Comparison of ENCODE assay signal across 9 cellular contexts in genomic region chr11:116929393-116930090, GRCh38.
A peak's percentile ranks its signal among the peaks of the same experiment; 100 is the strongest.
DNase-seq lines count a peak whose midpoint lies in the region; ATAC-seq, FAIRE-seq and TF ChIP-seq lines count a peak whose summit lies in the region.
"Had no signal": no experiment of that assay in that cellular context is flagged by ENCODE, and none has a peak within 500 bp of the region (broad histone marks: within the 10 kb centered on the region; RNA-seq: fewer than 3 reads in every experiment).

No MANE protein-coding gene starts in this region.

- peak overlapping the region; percentile 36 to 76 (median 65) for H3K27ac ChIP-seq in gastroesophageal sphincter
- H3K27ac ChIP-seq in endodermal cell (ENCODE audit: low read depth, low read length) = no peak overlapping the region

- WGBS in gastroesophageal sphincter (ENCODE audit: low coverage in 1 of 2), 2 donors = 15 to 16% methylated on average over 6 of the region's 6 CpGs
- 90 to 95% methylated on average over 3 to 6 of the region's 6 CpGs for WGBS in endodermal cell (ENCODE audit: insufficient coverage in 1 of 2, insufficient read length in 1 of 2), 2 experiments

- H3K9ac ChIP-seq in skeletal muscle satellite cell (ENCODE audit: low read depth, low read length) = no peak overlapping the region
- no peak overlapping the region for H3K9ac ChIP-seq in endodermal cell (ENCODE audit: extremely low read depth, low read length, poor library complexity, severe bottlenecking)

- ATAC-seq in gastroesophageal sphincter = no peak
- ATAC-seq in activated CD4-positive, CD25-positive, alpha-beta regulatory T cell treated with anti-CD3 and anti-CD28 coated beads, Interleukin-2, amount 50 U/mL, for 24 hours = no peak
- ATAC-seq in GM19455 (IDR thresholded peaks at IDR 0.05; ENCODE audit: unreplicated experiment) = no peak

- intact Hi-C loops in activated CD4-positive, alpha-beta memory T cell treated with anti-CD3 and anti-CD28 coated beads for 36 hours (cut with micrococcal nuclease) = loop anchor here (2.0 to 5.0 kb wide), 3 partner anchors 157 to 303 kb away; partner anchors contain the start of genes BUD13, PCSK7 and RNF214

- POLR2A ChIA-PET in activated CD4-positive, alpha-beta memory T cell treated with anti-CD3 and anti-CD28 coated beads for 36 hours (lab: Charles Lee) = interaction anchor here (0.7 to 1.6 kb wide), 3 partner anchors 57 to 142 kb away, joined by 4 to 6 read pairs (median 5); partner anchors contain the start of gene ZPR1

- TF ChIP-seq EP300 in gastroesophageal sphincter (IDR thresholded peaks at IDR 0.05) = no peak

- peaks cover 9% of the 10 kb centered on the region for H3K9me3 Mint-ChIP-seq in activated CD4-positive, alpha-beta memory T cell treated with anti-CD3 and anti-CD28 coated beads for 36 hours
- H3K9me3 Mint-ChIP-seq in endodermal cell = peaks cover 1% of the 10 kb centered on the region

- H3K27ac Mint-ChIP-seq in activated CD4-positive, alpha-beta memory T cell treated with anti-CD3 and anti-CD28 coated beads for 36 hours = peak overlapping the region; percentile 83
- no peak overlapping the region for H3K27ac Mint-ChIP-seq in endodermal cell

- peaks cover 82% of the 10 kb centered on the region for H3K4me1 Mint-ChIP-seq in activated CD4-positive, alpha-beta memory T cell treated with anti-CD3 and anti-CD28 coated beads for 36 hours (ENCODE audit: low read depth)
- H3K4me1 Mint-ChIP-seq in endodermal cell = peaks cover 39% of the 10 kb centered on the region

- TF ChIP-seq CTCF in gastroesophageal sphincter (IDR thresholded peaks at IDR 0.05) (no peak), endodermal cell (conservative IDR thresholded peaks at IDR 0.05) (no peak)

- peaks cover 0 to 23% of the 10 kb centered on the region in 2 donors for H3K36me3 ChIP-seq in gastroesophageal sphincter
- H3K36me3 ChIP-seq in skeletal muscle satellite cell (ENCODE audit: insufficient read depth, low read length) = no peaks in the 10 kb centered on the region
- peaks cover 31% of the 10 kb centered on the region for H3K36me3 ChIP-seq in endodermal cell (ENCODE audit: control insufficient read depth, insufficient read depth, low read length)

- DNase-seq in GM19239 (ENCODE audit: insufficient read length, low spot score) (no peak), AG08396 (ENCODE audit: low spot score) (no peak), endodermal cell (no peak)
- no peak for DNase-seq in activated CD4-positive, alpha-beta memory T cell treated with anti-CD3 and anti-CD28 coated beads for 36 hours
- DNase-seq: NCI-H2029 treated with DMSO at 0.1 percent for 48 hours had no signal

- H3K4me2 ChIP-seq in skeletal muscle satellite cell (ENCODE audit: low read length) = peak overlapping the region; percentile 8

- H3K36me3 Mint-ChIP-seq in activated CD4-positive, alpha-beta memory T cell treated with anti-CD3 and anti-CD28 coated beads for 36 hours = peaks cover 28% of the 10 kb centered on the region
- H3K36me3 Mint-ChIP-seq in endodermal cell (ENCODE audit: low read depth) = peaks cover 22% of the 10 kb centered on the region

- CTCF ChIA-PET in activated CD4-positive, alpha-beta memory T cell treated with anti-CD3 and anti-CD28 coated beads for 36 hours (lab: Charles Lee) = interaction anchor here (0.9 to 2.9 kb wide), 7 partner anchors 20 to 177 kb away, joined by 3 to 10 read pairs (median 4); no protein-coding TSS in a partner anchor

- H3K4me3 Mint-ChIP-seq in activated CD4-positive, alpha-beta memory T cell treated with anti-CD3 and anti-CD28 coated beads for 36 hours = peak overlapping the region; percentile 71
- no peak overlapping the region for H3K4me3 Mint-ChIP-seq in endodermal cell

- H3K4me1 ChIP-seq in gastroesophageal sphincter (peaks cover 13 to 56% (median 19%) of the 10 kb centered on the region in 3 donors), skeletal muscle satellite cell (ENCODE audit: control insufficient read depth, insufficient read depth, low read length) (no peaks in the 10 kb centered on the region), endodermal cell (ENCODE audit: control insufficient read depth, insufficient read depth, low read length) (peaks cover 4% of the 10 kb centered on the region)

- H3K9me3 ChIP-seq in gastroesophageal sphincter (no peaks in the 10 kb centered on the region), skeletal muscle satellite cell (replicated peaks; ENCODE audit: low read length) (no peaks in the 10 kb centered on the region), endodermal cell (ENCODE audit: control insufficient read depth, low read length) (peaks cover 6% of the 10 kb centered on the region)

- H3K27me3 Mint-ChIP-seq in activated CD4-positive, alpha-beta memory T cell treated with anti-CD3 and anti-CD28 coated beads for 36 hours = no peaks in the 10 kb centered on the region
- H3K27me3 Mint-ChIP-seq in endodermal cell (ENCODE audit: insufficient read depth) = no peaks in the 10 kb centered on the region

- TF ChIP-seq POLR2A in gastroesophageal sphincter (IDR thresholded peaks at IDR 0.05) = no peak

- FAIRE-seq in GM19239 (lab: Jason Lieb, UNC) = peak; percentile 64

- H3K4me3 ChIP-seq in gastroesophageal sphincter = peak overlapping the region; percentile 27 to 33
- H3K4me3 ChIP-seq in skeletal muscle satellite cell (ENCODE audit: low read length) = no peak overlapping the region
- H3K4me3 ChIP-seq in endodermal cell (ENCODE audit: low read length) = no peak overlapping the region

- no peaks in the 10 kb centered on the region for H3K27me3 ChIP-seq in gastroesophageal sphincter
- H3K27me3 ChIP-seq in skeletal muscle satellite cell (ENCODE audit: control insufficient read depth, insufficient read depth, low read length) = no peaks in the 10 kb centered on the region
- no peaks in the 10 kb centered on the region for H3K27me3 ChIP-seq in endodermal cell (ENCODE audit: control insufficient read depth, insufficient read depth, low read length, poor library complexity, severe bottlenecking)

Comparison
In these comparisons a context has a peak if more than half of its experiments do, and no peak if none do; other contexts are left out.
1. H3K4me3 ChIP-seq: peak in gastroesophageal sphincter (2 of 2); none in skeletal muscle satellite cell (single experiment) and endodermal cell (single experiment).